ENCODE assay signal across 1 cellular context in the genomic region with DNA sequence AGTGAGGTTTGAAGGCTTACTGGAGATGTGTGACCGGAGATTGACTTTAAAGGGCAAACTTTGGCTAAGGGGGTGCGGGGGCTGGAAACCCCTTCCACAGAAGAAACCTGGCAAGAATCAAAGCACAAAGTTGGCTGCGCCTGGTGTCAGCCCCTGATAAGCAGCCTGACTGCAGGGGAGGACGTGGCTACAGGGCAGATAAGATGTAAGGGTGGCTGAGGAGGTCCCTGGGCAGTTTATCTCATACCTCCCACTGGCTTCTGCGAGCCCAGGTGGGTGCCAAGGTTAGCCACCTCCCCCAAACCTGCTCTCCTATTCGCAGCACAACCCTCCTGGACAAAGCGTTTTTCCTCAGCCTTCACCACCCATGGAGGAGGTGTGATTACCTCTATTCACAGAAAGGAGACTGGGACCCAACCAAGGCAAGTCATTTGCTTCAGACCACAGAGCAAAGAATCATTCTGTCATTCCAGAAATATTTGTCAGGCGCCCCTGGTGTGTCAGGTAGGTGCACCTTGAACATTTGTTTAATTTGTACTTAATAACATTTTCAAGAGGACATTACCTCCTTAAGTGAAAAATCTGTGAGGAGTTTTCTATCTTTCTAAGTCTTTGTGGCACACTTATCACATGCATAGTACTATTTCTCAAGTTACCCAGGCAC.
TF ChIP-seq lines count a peak whose summit lies in the region.

No MANE protein-coding gene starts in this region.

TF ChIP-seq in K562, 482 proteins besides CTCF, POLR2A, EP300 and RAD21 (continued from another document and continues in another):
- TF ChIP-seq, protein P1, sequence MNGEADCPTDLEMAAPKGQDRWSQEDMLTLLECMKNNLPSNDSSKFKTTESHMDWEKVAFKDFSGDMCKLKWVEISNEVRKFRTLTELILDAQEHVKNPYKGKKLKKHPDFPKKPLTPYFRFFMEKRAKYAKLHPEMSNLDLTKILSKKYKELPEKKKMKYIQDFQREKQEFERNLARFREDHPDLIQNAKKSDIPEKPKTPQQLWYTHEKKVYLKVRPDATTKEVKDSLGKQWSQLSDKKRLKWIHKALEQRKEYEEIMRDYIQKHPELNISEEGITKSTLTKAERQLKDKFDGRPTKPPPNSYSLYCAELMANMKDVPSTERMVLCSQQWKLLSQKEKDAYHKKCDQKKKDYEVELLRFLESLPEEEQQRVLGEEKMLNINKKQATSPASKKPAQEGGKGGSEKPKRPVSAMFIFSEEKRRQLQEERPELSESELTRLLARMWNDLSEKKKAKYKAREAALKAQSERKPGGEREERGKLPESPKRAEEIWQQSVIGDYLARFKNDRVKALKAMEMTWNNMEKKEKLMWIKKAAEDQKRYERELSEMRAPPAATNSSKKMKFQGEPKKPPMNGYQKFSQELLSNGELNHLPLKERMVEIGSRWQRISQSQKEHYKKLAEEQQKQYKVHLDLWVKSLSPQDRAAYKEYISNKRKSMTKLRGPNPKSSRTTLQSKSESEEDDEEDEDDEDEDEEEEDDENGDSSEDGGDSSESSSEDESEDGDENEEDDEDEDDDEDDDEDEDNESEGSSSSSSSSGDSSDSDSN (IDR thresholded peaks at IDR 0.05; ENCODE audit: borderline replicate concordance in 1 of 2, low read depth in 2 of 2, low read length in 2 of 2), result no peak
- TF ChIP-seq, protein P2, sequence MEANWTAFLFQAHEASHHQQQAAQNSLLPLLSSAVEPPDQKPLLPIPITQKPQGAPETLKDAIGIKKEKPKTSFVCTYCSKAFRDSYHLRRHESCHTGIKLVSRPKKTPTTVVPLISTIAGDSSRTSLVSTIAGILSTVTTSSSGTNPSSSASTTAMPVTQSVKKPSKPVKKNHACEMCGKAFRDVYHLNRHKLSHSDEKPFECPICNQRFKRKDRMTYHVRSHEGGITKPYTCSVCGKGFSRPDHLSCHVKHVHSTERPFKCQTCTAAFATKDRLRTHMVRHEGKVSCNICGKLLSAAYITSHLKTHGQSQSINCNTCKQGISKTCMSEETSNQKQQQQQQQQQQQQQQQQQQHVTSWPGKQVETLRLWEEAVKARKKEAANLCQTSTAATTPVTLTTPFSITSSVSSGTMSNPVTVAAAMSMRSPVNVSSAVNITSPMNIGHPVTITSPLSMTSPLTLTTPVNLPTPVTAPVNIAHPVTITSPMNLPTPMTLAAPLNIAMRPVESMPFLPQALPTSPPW (CRISPR knock-in tag; IDR thresholded peaks at IDR 0.05), result peak; percentile 89
- TF ChIP-seq, protein P3, sequence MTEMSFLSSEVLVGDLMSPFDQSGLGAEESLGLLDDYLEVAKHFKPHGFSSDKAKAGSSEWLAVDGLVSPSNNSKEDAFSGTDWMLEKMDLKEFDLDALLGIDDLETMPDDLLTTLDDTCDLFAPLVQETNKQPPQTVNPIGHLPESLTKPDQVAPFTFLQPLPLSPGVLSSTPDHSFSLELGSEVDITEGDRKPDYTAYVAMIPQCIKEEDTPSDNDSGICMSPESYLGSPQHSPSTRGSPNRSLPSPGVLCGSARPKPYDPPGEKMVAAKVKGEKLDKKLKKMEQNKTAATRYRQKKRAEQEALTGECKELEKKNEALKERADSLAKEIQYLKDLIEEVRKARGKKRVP (CRISPR knock-in tag; IDR thresholded peaks at IDR 0.05), result peak; percentile 83
- TF ChIP-seq RHOXF2B (CRISPR knock-in tag; conservative IDR thresholded peaks at IDR 0.05) (no peak), RB1 (IDR thresholded peaks at IDR 0.05; ENCODE audit: low read depth) (peak; percentile 18; the same call in 1 of the 2 replicates), CBX3 (IDR thresholded peaks at IDR 0.05; ENCODE audit: borderline replicate concordance in 1 of 2, low read length in 2 of 2) (peak in 1 of 2 experiments; percentile 72; a peak in 1 of 3 replicates), ZNF696 (CRISPR knock-in tag; conservative IDR thresholded peaks at IDR 0.05) (no peak), CREM (IDR thresholded peaks at IDR 0.05; ENCODE audit: low read depth) (peak; percentile 90), MTA2 (IDR thresholded peaks at IDR 0.05; ENCODE audit: low read depth) (peak; percentile 99), RFX1 (IDR thresholded peaks at IDR 0.05) (no peak), KAT7 (CRISPR knock-in tag; IDR thresholded peaks at IDR 0.05; ENCODE audit: borderline replicate concordance) (0 out of 2 replicates have a peak, but pooled peaks have one; percentile 23), ARNT (IDR thresholded peaks at IDR 0.05) (peak; percentile 94 to 98), POLR3A (IDR thresholded peaks at IDR 0.05; ENCODE audit: borderline replicate concordance, extremely low read depth, insufficient read depth, insufficient read length) (no peak), ZNF146 (CRISPR knock-in tag; IDR thresholded peaks at IDR 0.05; ENCODE audit: unreplicated experiment) (no peak), MCM2 (IDR thresholded peaks at IDR 0.05; ENCODE audit: low read depth) (no peak), EZH2 (IDR thresholded peaks at IDR 0.05; ENCODE audit: borderline replicate concordance, low read depth, low read length) (no peak), KDM4B (IDR thresholded peaks at IDR 0.05; ENCODE audit: borderline replicate concordance in 2 of 2, low read depth in 1 of 2) (peak in 1 of 2 experiments; percentile 69; a peak in 1 of 4 replicates), TSC22D4 (tag; IDR thresholded peaks at IDR 0.05) (no peak), HMGN3 (IDR thresholded peaks at IDR 0.05; ENCODE audit: borderline replicate concordance, extremely low read depth, insufficient read length, low read depth, low read length) (peak; percentile 99), ZKSCAN1 (IDR thresholded peaks at IDR 0.05; ENCODE audit: low read depth, low read length) (peak; percentile 81)
- TF ChIP-seq, protein P4, sequence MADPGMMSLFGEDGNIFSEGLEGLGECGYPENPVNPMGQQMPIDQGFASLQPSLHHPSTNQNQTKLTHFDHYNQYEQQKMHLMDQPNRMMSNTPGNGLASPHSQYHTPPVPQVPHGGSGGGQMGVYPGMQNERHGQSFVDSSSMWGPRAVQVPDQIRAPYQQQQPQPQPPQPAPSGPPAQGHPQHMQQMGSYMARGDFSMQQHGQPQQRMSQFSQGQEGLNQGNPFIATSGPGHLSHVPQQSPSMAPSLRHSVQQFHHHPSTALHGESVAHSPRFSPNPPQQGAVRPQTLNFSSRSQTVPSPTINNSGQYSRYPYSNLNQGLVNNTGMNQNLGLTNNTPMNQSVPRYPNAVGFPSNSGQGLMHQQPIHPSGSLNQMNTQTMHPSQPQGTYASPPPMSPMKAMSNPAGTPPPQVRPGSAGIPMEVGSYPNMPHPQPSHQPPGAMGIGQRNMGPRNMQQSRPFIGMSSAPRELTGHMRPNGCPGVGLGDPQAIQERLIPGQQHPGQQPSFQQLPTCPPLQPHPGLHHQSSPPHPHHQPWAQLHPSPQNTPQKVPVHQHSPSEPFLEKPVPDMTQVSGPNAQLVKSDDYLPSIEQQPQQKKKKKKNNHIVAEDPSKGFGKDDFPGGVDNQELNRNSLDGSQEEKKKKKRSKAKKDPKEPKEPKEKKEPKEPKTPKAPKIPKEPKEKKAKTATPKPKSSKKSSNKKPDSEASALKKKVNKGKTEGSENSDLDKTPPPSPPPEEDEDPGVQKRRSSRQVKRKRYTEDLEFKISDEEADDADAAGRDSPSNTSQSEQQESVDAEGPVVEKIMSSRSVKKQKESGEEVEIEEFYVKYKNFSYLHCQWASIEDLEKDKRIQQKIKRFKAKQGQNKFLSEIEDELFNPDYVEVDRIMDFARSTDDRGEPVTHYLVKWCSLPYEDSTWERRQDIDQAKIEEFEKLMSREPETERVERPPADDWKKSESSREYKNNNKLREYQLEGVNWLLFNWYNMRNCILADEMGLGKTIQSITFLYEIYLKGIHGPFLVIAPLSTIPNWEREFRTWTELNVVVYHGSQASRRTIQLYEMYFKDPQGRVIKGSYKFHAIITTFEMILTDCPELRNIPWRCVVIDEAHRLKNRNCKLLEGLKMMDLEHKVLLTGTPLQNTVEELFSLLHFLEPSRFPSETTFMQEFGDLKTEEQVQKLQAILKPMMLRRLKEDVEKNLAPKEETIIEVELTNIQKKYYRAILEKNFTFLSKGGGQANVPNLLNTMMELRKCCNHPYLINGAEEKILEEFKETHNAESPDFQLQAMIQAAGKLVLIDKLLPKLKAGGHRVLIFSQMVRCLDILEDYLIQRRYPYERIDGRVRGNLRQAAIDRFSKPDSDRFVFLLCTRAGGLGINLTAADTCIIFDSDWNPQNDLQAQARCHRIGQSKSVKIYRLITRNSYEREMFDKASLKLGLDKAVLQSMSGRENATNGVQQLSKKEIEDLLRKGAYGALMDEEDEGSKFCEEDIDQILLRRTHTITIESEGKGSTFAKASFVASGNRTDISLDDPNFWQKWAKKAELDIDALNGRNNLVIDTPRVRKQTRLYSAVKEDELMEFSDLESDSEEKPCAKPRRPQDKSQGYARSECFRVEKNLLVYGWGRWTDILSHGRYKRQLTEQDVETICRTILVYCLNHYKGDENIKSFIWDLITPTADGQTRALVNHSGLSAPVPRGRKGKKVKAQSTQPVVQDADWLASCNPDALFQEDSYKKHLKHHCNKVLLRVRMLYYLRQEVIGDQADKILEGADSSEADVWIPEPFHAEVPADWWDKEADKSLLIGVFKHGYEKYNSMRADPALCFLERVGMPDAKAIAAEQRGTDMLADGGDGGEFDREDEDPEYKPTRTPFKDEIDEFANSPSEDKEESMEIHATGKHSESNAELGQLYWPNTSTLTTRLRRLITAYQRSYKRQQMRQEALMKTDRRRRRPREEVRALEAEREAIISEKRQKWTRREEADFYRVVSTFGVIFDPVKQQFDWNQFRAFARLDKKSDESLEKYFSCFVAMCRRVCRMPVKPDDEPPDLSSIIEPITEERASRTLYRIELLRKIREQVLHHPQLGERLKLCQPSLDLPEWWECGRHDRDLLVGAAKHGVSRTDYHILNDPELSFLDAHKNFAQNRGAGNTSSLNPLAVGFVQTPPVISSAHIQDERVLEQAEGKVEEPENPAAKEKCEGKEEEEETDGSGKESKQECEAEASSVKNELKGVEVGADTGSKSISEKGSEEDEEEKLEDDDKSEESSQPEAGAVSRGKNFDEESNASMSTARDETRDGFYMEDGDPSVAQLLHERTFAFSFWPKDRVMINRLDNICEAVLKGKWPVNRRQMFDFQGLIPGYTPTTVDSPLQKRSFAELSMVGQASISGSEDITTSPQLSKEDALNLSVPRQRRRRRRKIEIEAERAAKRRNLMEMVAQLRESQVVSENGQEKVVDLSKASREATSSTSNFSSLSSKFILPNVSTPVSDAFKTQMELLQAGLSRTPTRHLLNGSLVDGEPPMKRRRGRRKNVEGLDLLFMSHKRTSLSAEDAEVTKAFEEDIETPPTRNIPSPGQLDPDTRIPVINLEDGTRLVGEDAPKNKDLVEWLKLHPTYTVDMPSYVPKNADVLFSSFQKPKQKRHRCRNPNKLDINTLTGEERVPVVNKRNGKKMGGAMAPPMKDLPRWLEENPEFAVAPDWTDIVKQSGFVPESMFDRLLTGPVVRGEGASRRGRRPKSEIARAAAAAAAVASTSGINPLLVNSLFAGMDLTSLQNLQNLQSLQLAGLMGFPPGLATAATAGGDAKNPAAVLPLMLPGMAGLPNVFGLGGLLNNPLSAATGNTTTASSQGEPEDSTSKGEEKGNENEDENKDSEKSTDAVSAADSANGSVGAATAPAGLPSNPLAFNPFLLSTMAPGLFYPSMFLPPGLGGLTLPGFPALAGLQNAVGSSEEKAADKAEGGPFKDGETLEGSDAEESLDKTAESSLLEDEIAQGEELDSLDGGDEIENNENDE (IDR thresholded peaks at IDR 0.05; ENCODE audit: low read depth, low read length), result no peak
- TF ChIP-seq, protein P5, sequence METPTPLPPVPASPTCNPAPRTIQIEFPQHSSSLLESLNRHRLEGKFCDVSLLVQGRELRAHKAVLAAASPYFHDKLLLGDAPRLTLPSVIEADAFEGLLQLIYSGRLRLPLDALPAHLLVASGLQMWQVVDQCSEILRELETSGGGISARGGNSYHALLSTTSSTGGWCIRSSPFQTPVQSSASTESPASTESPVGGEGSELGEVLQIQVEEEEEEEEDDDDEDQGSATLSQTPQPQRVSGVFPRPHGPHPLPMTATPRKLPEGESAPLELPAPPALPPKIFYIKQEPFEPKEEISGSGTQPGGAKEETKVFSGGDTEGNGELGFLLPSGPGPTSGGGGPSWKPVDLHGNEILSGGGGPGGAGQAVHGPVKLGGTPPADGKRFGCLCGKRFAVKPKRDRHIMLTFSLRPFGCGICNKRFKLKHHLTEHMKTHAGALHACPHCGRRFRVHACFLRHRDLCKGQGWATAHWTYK (CRISPR knock-in tag; IDR thresholded peaks at IDR 0.05), result peak; percentile 96
- TF ChIP-seq, protein P6, sequence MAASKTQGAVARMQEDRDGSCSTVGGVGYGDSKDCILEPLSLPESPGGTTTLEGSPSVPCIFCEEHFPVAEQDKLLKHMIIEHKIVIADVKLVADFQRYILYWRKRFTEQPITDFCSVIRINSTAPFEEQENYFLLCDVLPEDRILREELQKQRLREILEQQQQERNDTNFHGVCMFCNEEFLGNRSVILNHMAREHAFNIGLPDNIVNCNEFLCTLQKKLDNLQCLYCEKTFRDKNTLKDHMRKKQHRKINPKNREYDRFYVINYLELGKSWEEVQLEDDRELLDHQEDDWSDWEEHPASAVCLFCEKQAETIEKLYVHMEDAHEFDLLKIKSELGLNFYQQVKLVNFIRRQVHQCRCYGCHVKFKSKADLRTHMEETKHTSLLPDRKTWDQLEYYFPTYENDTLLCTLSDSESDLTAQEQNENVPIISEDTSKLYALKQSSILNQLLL (CRISPR knock-in tag; IDR thresholded peaks at IDR 0.05; ENCODE audit: borderline replicate concordance), result no peak
- TF ChIP-seq, protein P7, sequence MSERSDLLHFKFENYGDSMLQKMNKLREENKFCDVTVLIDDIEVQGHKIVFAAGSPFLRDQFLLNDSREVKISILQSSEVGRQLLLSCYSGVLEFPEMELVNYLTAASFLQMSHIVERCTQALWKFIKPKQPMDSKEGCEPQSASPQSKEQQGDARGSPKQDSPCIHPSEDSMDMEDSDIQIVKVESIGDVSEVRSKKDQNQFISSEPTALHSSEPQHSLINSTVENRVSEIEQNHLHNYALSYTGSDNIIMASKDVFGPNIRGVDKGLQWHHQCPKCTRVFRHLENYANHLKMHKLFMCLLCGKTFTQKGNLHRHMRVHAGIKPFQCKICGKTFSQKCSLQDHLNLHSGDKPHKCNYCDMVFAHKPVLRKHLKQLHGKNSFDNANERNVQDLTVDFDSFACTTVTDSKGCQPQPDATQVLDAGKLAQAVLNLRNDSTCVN (CRISPR knock-in tag; IDR thresholded peaks at IDR 0.05), result peak; percentile 46; the same call in 1 of the 2 replicates
- TF ChIP-seq, protein P8, sequence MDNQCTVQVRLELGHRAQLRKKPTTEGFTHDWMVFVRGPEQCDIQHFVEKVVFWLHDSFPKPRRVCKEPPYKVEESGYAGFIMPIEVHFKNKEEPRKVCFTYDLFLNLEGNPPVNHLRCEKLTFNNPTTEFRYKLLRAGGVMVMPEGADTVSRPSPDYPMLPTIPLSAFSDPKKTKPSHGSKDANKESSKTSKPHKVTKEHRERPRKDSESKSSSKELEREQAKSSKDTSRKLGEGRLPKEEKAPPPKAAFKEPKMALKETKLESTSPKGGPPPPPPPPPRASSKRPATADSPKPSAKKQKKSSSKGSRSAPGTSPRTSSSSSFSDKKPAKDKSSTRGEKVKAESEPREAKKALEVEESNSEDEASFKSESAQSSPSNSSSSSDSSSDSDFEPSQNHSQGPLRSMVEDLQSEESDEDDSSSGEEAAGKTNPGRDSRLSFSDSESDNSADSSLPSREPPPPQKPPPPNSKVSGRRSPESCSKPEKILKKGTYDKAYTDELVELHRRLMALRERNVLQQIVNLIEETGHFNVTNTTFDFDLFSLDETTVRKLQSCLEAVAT (IDR thresholded peaks at IDR 0.05), result peak in 1 of 2 experiments; percentile 64; a peak in 1 of 4 replicates
